In genomic region chrX:83510466-83511181, GRCh38 we compare ENCODE assay signal across 20 cellular contexts. TPM values are rescaled to one million over a fixed set of nuclear protein-coding genes. Genes with fewer than 3 reads are reported as not detected.
A peak's percentile ranks its signal among the peaks of the same experiment; 100 is the strongest.
DNase-seq lines count a peak whose midpoint lies in the region; ATAC-seq, FAIRE-seq and TF ChIP-seq lines count a peak whose summit lies in the region.
"Had no signal": no experiment of that assay in that cellular context is flagged by ENCODE, and none has a peak within 500 bp of the region (broad histone marks: within the 10 kb centered on the region; RNA-seq: fewer than 3 reads in every experiment).

No MANE protein-coding gene starts in this region.

- no peaks in the 10 kb centered on the region for H3K9me3 Mint-ChIP-seq in brain
- H3K9me3 Mint-ChIP-seq: activated naive CD4-positive, alpha-beta T cell treated with anti-CD3 and anti-CD28 coated beads, Interleukin-2, amount 10 ng/mL, durations not matched to agents 7 days and 5 days had no signal

- H3K36me3 ChIP-seq in HUES64 (ENCODE audit: insufficient read depth, low read length): no peaks in the 10 kb centered on the region
- H3K36me3 ChIP-seq in kidney (ENCODE audit: control insufficient read depth in 1 of 2, insufficient read depth in 2 of 2, low read length in 2 of 2): no peaks in the 10 kb centered on the region
- H3K36me3 ChIP-seq: transverse colon had no signal

- H3K4me3 ChIP-seq in HUES64 (ENCODE audit: low read length): peak overlapping the region; percentile 63
- H3K4me3 ChIP-seq in kidney (ENCODE audit: low read length in 2 of 2): no peak overlapping the region

- H3K4me1 ChIP-seq in HUES64 (ENCODE audit: insufficient read depth, low read length): peaks cover 29% of the 10 kb centered on the region
- H3K4me1 ChIP-seq in kidney (ENCODE audit: control insufficient read depth in 1 of 2, insufficient read depth in 1 of 2, low read depth in 1 of 2, low read length in 2 of 2): no peaks in the 10 kb centered on the region
- H3K4me1 ChIP-seq: transverse colon had no signal

- 57% methylated on average over 31 of the region's 46 CpGs for WGBS in HUES64

- peak overlapping the region; percentile 81 to 99 (median 88) for H3K27ac Mint-ChIP-seq in brain
- H3K27ac Mint-ChIP-seq: activated naive CD4-positive, alpha-beta T cell treated with anti-CD3 and anti-CD28 coated beads, Interleukin-2, amount 10 ng/mL, durations not matched to agents 7 days and 5 days had no signal

- H3K4me3 Mint-ChIP-seq in brain: peak overlapping the region; percentile 85 to 95 (median 90)
- H3K4me3 Mint-ChIP-seq: activated naive CD4-positive, alpha-beta T cell treated with anti-CD3 and anti-CD28 coated beads, Interleukin-2, amount 10 ng/mL, durations not matched to agents 7 days and 5 days had no signal

- peak; percentile 41 for DNase-seq in kidney
- DNase-seq in retina: peak; percentile 51
- DNase-seq in GF-D8 (lab: John Stamatoyannopoulos, UW): no peak
- DNase-seq in T1000 (lab: John Stamatoyannopoulos, UW): no peak
- no peak for DNase-seq in NCI-H524 treated with DMSO at 0.1 percent for 48 hours (lab: John Stamatoyannopoulos, UW)
- DNase-seq: activated CD4-positive, alpha-beta T cell treated with anti-CD3 and anti-CD28 coated beads, Interleukin-2, amount 50 U/mL, for 1 hour; activated naive CD4-positive, alpha-beta T cell treated with anti-CD3 and anti-CD28 coated beads, Interleukin-2, amount 10 ng/mL, durations not matched to agents 7 days and 5 days; central memory CD4-positive, alpha-beta T cell; DMS153; foreskin melanocyte; NCI-H2081 treated with DMSO at 0.1 percent for 48 hours; NCI-H774; transverse colon had no signal

- TF ChIP-seq CTCF in brain (conservative IDR thresholded peaks at IDR 0.05) (no peak), kidney (IDR thresholded peaks at IDR 0.05; ENCODE audit: borderline replicate concordance, extremely low read depth, insufficient read depth) (no peak)

- no peaks in the 10 kb centered on the region for H3K36me3 Mint-ChIP-seq in brain

- intact Hi-C loops in kidney (cut with DNase I): no loop called here

- peaks cover 58% of the 10 kb centered on the region for H3K27me3 ChIP-seq in HUES64 (ENCODE audit: insufficient read depth, low read length)

- no peak overlapping the region for H3K27ac ChIP-seq in HUES64 (ENCODE audit: low read depth, low read length)
- H3K27ac ChIP-seq in kidney (ENCODE audit: low read depth in 2 of 2, low read length in 2 of 2): no peak overlapping the region

- FAIRE-seq in kidney (lab: Jason Lieb, UNC): no peak
- FAIRE-seq: GM18507, GM19239, RCC 7860 had no signal

- H3K4me1 Mint-ChIP-seq in brain: peaks cover 29% of the 10 kb centered on the region

- peak overlapping the region; percentile 31; the same call in 1 of the 2 replicates for H3K9ac ChIP-seq in HUES64 (ENCODE audit: low read depth, low read length)
- H3K9ac ChIP-seq in kidney (ENCODE audit: low read length in 2 of 2): no peak overlapping the region

- no peak for ATAC-seq in HG03521 (IDR thresholded peaks at IDR 0.05; ENCODE audit: unreplicated experiment)

- peaks cover 59% of the 10 kb centered on the region for H3K27me3 Mint-ChIP-seq in brain

- H3K9me3 ChIP-seq in HUES64 (ENCODE audit: insufficient read depth, low read depth, low read length) (no peaks in the 10 kb centered on the region), kidney (ENCODE audit: control insufficient read depth in 1 of 2, low read length in 2 of 2) (no peaks in the 10 kb centered on the region)
- H3K9me3 ChIP-seq: transverse colon had no signal

RNA-seq across cellular contexts. Expression of gene POU3F4, which starts 2.5 kb away (rescaled TPM):
- 0.95 TPM for polyA plus RNA-seq in HUES64 (2013, experiment 1 of 2)
- 2.3 TPM for polyA plus RNA-seq in HUES64 (2013, experiment 2 of 2)
- polyA plus RNA-seq in brain (ENCODE audit: insufficient read depth, low read depth, low replicate concordance): 0.44 TPM
- 1.1 TPM for total RNA-seq in kidney
- polyA plus RNA-seq in kidney (ENCODE audit: insufficient read depth, low read depth, low replicate concordance): 1.0 TPM
- polyA plus RNA-seq: BJ had no signal

Comparison
In these comparisons a context has a peak if more than half of its experiments do, and no peak if none do; other contexts are left out.
1. DNase-seq: peak in kidney (single experiment) and retina (single experiment); none in GF-D8 (single experiment), T1000 (single experiment) and NCI-H524 treated with DMSO at 0.1 percent for 48 hours (single experiment).